Comparison of ENCODE assay signal across 8 cellular contexts in genomic region chrX:40313269-40313668, GRCh38.
"Had no signal": no experiment of that assay in that cellular context is flagged by ENCODE, and none has a peak within 500 bp of the region (broad histone marks: within the 10 kb centered on the region; RNA-seq: fewer than 3 reads in every experiment).

No MANE protein-coding gene starts in this region.

- H3K9ac ChIP-seq: GM23248 had no signal

- H3K9me3 ChIP-seq: HAP-1 had no signal

- H3K27ac ChIP-seq: GM23248 had no signal

- H2AFZ ChIP-seq: GM23248 had no signal

- DNase-seq: GM23248, GOT3, H7, HFFc6, IMR-90 had no signal

- H3K36me3 ChIP-seq: HAP-1 had no signal

- H3K4me3 ChIP-seq: GM23248, HAP-1, K562 had no signal

- H3K4me1 ChIP-seq: HAP-1 had no signal

- ATAC-seq: HCT116 had no signal
